Comparison of ENCODE assay signal across 2 cellular contexts in genomic region chr10:117610321-117610720, GRCh38.
TF ChIP-seq lines count a peak whose summit lies in the region.

No MANE protein-coding gene starts in this region.

TF ChIP-seq in HCT116, 20 proteins besides CTCF, POLR2A, EP300 and RAD21 (continued from another document):
- no peak for TF ChIP-seq TCF7L2 (IDR thresholded peaks at IDR 0.05; ENCODE audit: borderline replicate concordance, extremely low read depth, insufficient read depth, insufficient read length)
- TF ChIP-seq MAX (IDR thresholded peaks at IDR 0.05) = no peak
- no peak for TF ChIP-seq CBX3 (IDR thresholded peaks at IDR 0.05; ENCODE audit: low read depth)
- no peak for TF ChIP-seq JUND (IDR thresholded peaks at IDR 0.05)
- TF ChIP-seq, protein P1, sequence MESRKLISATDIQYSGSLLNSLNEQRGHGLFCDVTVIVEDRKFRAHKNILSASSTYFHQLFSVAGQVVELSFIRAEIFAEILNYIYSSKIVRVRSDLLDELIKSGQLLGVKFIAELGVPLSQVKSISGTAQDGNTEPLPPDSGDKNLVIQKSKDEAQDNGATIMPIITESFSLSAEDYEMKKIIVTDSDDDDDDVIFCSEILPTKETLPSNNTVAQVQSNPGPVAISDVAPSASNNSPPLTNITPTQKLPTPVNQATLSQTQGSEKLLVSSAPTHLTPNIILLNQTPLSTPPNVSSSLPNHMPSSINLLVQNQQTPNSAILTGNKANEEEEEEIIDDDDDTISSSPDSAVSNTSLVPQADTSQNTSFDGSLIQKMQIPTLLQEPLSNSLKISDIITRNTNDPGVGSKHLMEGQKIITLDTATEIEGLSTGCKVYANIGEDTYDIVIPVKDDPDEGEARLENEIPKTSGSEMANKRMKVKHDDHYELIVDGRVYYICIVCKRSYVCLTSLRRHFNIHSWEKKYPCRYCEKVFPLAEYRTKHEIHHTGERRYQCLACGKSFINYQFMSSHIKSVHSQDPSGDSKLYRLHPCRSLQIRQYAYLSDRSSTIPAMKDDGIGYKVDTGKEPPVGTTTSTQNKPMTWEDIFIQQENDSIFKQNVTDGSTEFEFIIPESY (IDR thresholded peaks at IDR 0.05; ENCODE audit: extremely low read depth, insufficient replicate concordance, low read length) = no peak
- no peak for TF ChIP-seq ELF1 (IDR thresholded peaks at IDR 0.05; ENCODE audit: borderline replicate concordance, low read depth)
- TF ChIP-seq, protein P2, sequence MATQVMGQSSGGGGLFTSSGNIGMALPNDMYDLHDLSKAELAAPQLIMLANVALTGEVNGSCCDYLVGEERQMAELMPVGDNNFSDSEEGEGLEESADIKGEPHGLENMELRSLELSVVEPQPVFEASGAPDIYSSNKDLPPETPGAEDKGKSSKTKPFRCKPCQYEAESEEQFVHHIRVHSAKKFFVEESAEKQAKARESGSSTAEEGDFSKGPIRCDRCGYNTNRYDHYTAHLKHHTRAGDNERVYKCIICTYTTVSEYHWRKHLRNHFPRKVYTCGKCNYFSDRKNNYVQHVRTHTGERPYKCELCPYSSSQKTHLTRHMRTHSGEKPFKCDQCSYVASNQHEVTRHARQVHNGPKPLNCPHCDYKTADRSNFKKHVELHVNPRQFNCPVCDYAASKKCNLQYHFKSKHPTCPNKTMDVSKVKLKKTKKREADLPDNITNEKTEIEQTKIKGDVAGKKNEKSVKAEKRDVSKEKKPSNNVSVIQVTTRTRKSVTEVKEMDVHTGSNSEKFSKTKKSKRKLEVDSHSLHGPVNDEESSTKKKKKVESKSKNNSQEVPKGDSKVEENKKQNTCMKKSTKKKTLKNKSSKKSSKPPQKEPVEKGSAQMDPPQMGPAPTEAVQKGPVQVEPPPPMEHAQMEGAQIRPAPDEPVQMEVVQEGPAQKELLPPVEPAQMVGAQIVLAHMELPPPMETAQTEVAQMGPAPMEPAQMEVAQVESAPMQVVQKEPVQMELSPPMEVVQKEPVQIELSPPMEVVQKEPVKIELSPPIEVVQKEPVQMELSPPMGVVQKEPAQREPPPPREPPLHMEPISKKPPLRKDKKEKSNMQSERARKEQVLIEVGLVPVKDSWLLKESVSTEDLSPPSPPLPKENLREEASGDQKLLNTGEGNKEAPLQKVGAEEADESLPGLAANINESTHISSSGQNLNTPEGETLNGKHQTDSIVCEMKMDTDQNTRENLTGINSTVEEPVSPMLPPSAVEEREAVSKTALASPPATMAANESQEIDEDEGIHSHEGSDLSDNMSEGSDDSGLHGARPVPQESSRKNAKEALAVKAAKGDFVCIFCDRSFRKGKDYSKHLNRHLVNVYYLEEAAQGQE (IDR thresholded peaks at IDR 0.05; ENCODE audit: low read depth) = no peak

TF ChIP-seq in SK-N-SH treated with all-trans-retinoic acid at 6 μM for 48 hours, 23 proteins besides CTCF, POLR2A, EP300 and RAD21 (continued from another document):
- no peak for TF ChIP-seq CSDC2 (CRISPR knock-in tag; IDR thresholded peaks at IDR 0.05)
- TF ChIP-seq GLIS3 (CRISPR knock-in tag; IDR thresholded peaks at IDR 0.05) = no peak
- TF ChIP-seq, protein P3, sequence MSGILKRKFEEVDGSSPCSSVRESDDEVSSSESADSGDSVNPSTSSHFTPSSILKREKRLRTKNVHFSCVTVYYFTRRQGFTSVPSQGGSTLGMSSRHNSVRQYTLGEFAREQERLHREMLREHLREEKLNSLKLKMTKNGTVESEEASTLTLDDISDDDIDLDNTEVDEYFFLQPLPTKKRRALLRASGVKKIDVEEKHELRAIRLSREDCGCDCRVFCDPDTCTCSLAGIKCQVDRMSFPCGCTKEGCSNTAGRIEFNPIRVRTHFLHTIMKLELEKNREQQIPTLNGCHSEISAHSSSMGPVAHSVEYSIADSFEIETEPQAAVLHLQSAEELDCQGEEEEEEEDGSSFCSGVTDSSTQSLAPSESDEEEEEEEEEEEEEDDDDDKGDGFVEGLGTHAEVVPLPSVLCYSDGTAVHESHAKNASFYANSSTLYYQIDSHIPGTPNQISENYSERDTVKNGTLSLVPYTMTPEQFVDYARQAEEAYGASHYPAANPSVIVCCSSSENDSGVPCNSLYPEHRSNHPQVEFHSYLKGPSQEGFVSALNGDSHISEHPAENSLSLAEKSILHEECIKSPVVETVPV (CRISPR knock-in tag; IDR thresholded peaks at IDR 0.05) = no peak
- no peak for TF ChIP-seq POU6F1 (CRISPR knock-in tag; IDR thresholded peaks at IDR 0.05; ENCODE audit: borderline replicate concordance, low read depth)
- no peak for TF ChIP-seq ARNTL (CRISPR knock-in tag; IDR thresholded peaks at IDR 0.05; ENCODE audit: borderline replicate concordance, low read depth)
- no peak for TF ChIP-seq ZNF70 (CRISPR knock-in tag; IDR thresholded peaks at IDR 0.05)
